16 cellular contexts compared by ENCODE assay signal in genomic region chr12:104756901-104757300, GRCh38.
A peak's percentile ranks its signal among the peaks of the same experiment; 100 is the strongest.
DNase-seq lines count a peak whose midpoint lies in the region; ATAC-seq and TF ChIP-seq lines count a peak whose summit lies in the region.
"Had no signal": no experiment of that assay in that cellular context is flagged by ENCODE, and none has a peak within 500 bp of the region (broad histone marks: within the 10 kb centered on the region; RNA-seq: fewer than 3 reads in every experiment).

No MANE protein-coding gene starts in this region.

- no peak for DNase-seq in activated CD8-positive, alpha-beta T cell treated with anti-CD3 and anti-CD28 coated beads, Interleukin-2, amount 10 ng/mL, durations not matched to agents 7 days and 5 days
- no peak for DNase-seq in activated CD8-positive, alpha-beta T cell treated with anti-CD3 and anti-CD28 coated beads for 36 hours
- DNase-seq in H7 (peak; percentile 2), ecto neural progenitor cell (ENCODE audit: low spot score) (peak; percentile 44), HUDEP-2 (lab: John Stamatoyannopoulos, UW; ENCODE audit: unreplicated experiment in 76 of 76) (no peak), substantia nigra (lab: John Stamatoyannopoulos, UW) (no peak)
- DNase-seq: C1 segment of cervical spinal cord; Calu3; CD4-positive, alpha-beta memory T cell; COR-L47; DMS53; DMS79 treated with DMSO at 0.1 percent for 48 hours; GF-D8; GM23248; HFFc6 had no signal

- POLR2A ChIA-PET in activated CD8-positive, alpha-beta T cell treated with anti-CD3 and anti-CD28 coated beads, Interleukin-2, amount 10 ng/mL, durations not matched to agents 7 days and 5 days (lab: Charles Lee), result no interaction called here
- POLR2A ChIA-PET in activated CD8-positive, alpha-beta T cell treated with anti-CD3 and anti-CD28 coated beads for 36 hours (lab: Charles Lee), result no interaction called here

- no peak for ATAC-seq in activated CD8-positive, alpha-beta T cell treated with anti-CD3 and anti-CD28 coated beads, Interleukin-2, amount 10 ng/mL, durations not matched to agents 7 days and 5 days
- no peak for ATAC-seq in activated CD8-positive, alpha-beta T cell treated with anti-CD3 and anti-CD28 coated beads for 36 hours

- no peaks in the 10 kb centered on the region for H3K36me3 ChIP-seq in H7 (replicated peaks; ENCODE audit: control insufficient read depth, insufficient read depth, low read length)
- H3K36me3 ChIP-seq: HAP-1 had no signal

- CTCF ChIA-PET in activated CD8-positive, alpha-beta T cell treated with anti-CD3 and anti-CD28 coated beads, Interleukin-2, amount 10 ng/mL, durations not matched to agents 7 days and 5 days (lab: Charles Lee), result interaction anchor here (1.2 kb wide), 1 partner anchor 375 kb away, joined by 4 read pairs; no protein-coding TSS in a partner anchor
- CTCF ChIA-PET in activated CD8-positive, alpha-beta T cell treated with anti-CD3 and anti-CD28 coated beads for 36 hours (lab: Charles Lee), result interaction anchor here (1.3 to 1.5 kb wide), 3 partner anchors 10 to 14 kb away, joined by 3 to 5 read pairs (median 4); no protein-coding TSS in a partner anchor

- intact Hi-C loops in activated CD8-positive, alpha-beta T cell treated with anti-CD3 and anti-CD28 coated beads for 36 hours (cut with micrococcal nuclease), result no loop called here

- H3K27ac Mint-ChIP-seq in activated CD8-positive, alpha-beta T cell treated with anti-CD3 and anti-CD28 coated beads, Interleukin-2, amount 10 ng/mL, durations not matched to agents 7 days and 5 days, result peak overlapping the region; percentile 16
- H3K27ac Mint-ChIP-seq in activated CD8-positive, alpha-beta T cell treated with anti-CD3 and anti-CD28 coated beads for 36 hours, result no peak overlapping the region
- H3K27ac Mint-ChIP-seq: HFFc6 had no signal

- H3K4me3 ChIP-seq in H7 (ENCODE audit: insufficient read depth, low read depth, low read length), result no peak overlapping the region
- H3K4me3 ChIP-seq: GM23248, HAP-1 had no signal

- no peak overlapping the region for H3K27ac ChIP-seq in substantia nigra (ENCODE audit: low read depth, low read length, poor library complexity, severe bottlenecking)
- H3K27ac ChIP-seq: GM23248 had no signal

- no peak for TF ChIP-seq CTCF in activated CD8-positive, alpha-beta T cell treated with anti-CD3 and anti-CD28 coated beads for 36 hours (IDR thresholded peaks at IDR 0.05)

- H3K36me3 Mint-ChIP-seq in activated CD8-positive, alpha-beta T cell treated with anti-CD3 and anti-CD28 coated beads, Interleukin-2, amount 10 ng/mL, durations not matched to agents 7 days and 5 days (ENCODE audit: low read depth), result peaks cover 59% of the 10 kb centered on the region
- peaks cover 17% of the 10 kb centered on the region for H3K36me3 Mint-ChIP-seq in activated CD8-positive, alpha-beta T cell treated with anti-CD3 and anti-CD28 coated beads for 36 hours (ENCODE audit: low read depth)

- no peaks in the 10 kb centered on the region for H3K27me3 Mint-ChIP-seq in activated CD8-positive, alpha-beta T cell treated with anti-CD3 and anti-CD28 coated beads, Interleukin-2, amount 10 ng/mL, durations not matched to agents 7 days and 5 days (ENCODE audit: low read depth)
- no peaks in the 10 kb centered on the region for H3K27me3 Mint-ChIP-seq in activated CD8-positive, alpha-beta T cell treated with anti-CD3 and anti-CD28 coated beads for 36 hours
- H3K27me3 Mint-ChIP-seq: CD4-positive, alpha-beta memory T cell had no signal

- H3K9me3 Mint-ChIP-seq in activated CD8-positive, alpha-beta T cell treated with anti-CD3 and anti-CD28 coated beads, Interleukin-2, amount 10 ng/mL, durations not matched to agents 7 days and 5 days (ENCODE audit: insufficient read depth), result no peaks in the 10 kb centered on the region
- no peaks in the 10 kb centered on the region for H3K9me3 Mint-ChIP-seq in activated CD8-positive, alpha-beta T cell treated with anti-CD3 and anti-CD28 coated beads for 36 hours
- H3K9me3 Mint-ChIP-seq: CD4-positive, alpha-beta memory T cell; HFFc6 had no signal

- no peak overlapping the region for H3K4me3 Mint-ChIP-seq in activated CD8-positive, alpha-beta T cell treated with anti-CD3 and anti-CD28 coated beads, Interleukin-2, amount 10 ng/mL, durations not matched to agents 7 days and 5 days
- H3K4me3 Mint-ChIP-seq in activated CD8-positive, alpha-beta T cell treated with anti-CD3 and anti-CD28 coated beads for 36 hours, result no peak overlapping the region
- H3K4me3 Mint-ChIP-seq: CD4-positive, alpha-beta memory T cell; HFFc6 had no signal

- H3K4me1 Mint-ChIP-seq in activated CD8-positive, alpha-beta T cell treated with anti-CD3 and anti-CD28 coated beads, Interleukin-2, amount 10 ng/mL, durations not matched to agents 7 days and 5 days (ENCODE audit: low read depth), result peaks cover 10% of the 10 kb centered on the region
- no peaks in the 10 kb centered on the region for H3K4me1 Mint-ChIP-seq in activated CD8-positive, alpha-beta T cell treated with anti-CD3 and anti-CD28 coated beads for 36 hours (ENCODE audit: low read depth)

- no peaks in the 10 kb centered on the region for H3K27me3 ChIP-seq in H7 (ENCODE audit: control insufficient read depth, insufficient read depth, low read length)

Comparison
In these comparisons a context has a peak if more than half of its experiments do, and no peak if none do; other contexts are left out.
1. DNase-seq: peak in H7 (single experiment) and ecto neural progenitor cell (single experiment); none in activated CD8-positive, alpha-beta T cell treated with anti-CD3 and anti-CD28 coated beads, Interleukin-2, amount 10 ng/mL, durations not matched to agents 7 days and 5 days (single experiment), activated CD8-positive, alpha-beta T cell treated with anti-CD3 and anti-CD28 coated beads for 36 hours (single experiment), HUDEP-2 (0 of 76) and substantia nigra (0 of 49).